In the genomic region with DNA sequence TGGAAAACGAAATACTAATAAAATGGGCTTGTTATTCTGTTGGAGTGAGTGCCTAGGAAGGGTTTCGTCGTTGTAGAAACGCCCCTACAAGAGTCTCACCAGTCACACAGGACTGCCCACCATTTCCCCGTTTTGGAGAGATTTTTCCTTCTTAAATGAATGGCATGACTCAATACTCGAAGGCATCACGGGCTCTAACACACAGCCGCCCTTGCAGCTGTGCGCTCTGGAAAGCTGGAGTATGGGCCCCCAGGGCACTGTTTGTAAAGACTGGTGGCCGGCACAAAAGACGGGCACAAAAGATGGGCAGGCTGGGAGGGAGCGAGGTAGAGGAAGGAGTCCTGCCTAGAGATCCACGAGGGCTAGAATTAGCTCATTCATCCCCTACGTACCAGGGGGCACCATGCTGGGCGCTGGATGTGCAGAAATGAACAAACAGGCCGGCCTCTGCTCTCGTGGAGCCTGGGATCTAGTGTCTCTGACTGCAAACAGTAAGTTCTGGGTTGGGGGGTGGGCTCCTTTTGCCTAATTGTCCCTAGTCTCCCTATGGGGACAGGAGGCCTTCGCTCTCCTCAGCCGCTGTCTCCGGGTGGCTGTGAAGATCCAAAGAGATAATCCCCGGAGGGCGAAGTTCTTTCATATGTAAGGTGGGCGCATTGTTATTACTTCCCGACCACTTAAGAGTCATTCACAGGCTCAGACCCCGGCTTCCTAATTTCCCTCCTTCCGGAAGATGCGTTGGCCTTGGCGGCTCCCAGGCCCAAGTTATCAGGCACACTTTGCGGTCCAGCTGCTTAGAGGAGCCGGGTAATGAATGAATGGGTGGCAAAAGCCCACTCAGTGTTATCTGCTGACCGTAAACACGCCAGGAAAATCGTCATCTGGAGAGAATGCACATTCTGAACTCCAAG, we compare ENCODE assay signal across 12 cellular contexts. TPM values are rescaled to one million over a fixed set of nuclear protein-coding genes. Genes with fewer than 3 reads are reported as not detected.
DNase-seq lines count a peak whose midpoint lies in the region; ATAC-seq and TF ChIP-seq lines count a peak whose summit lies in the region.
"Had no signal": no experiment of that assay in that cellular context is flagged by ENCODE, and none has a peak within 500 bp of the region (broad histone marks: within the 10 kb centered on the region; RNA-seq: fewer than 3 reads in every experiment).

No MANE protein-coding gene starts in this region.

- H3K27me3 ChIP-seq in NT2/D1 (ENCODE audit: insufficient read depth, insufficient read length) = peaks cover 13% of the 10 kb centered on the region

- H3K27me3 Mint-ChIP-seq in osteocyte (ENCODE audit: unreplicated experiment) = peaks cover 84% of the 10 kb centered on the region

- peak overlapping the region; percentile 92 for H3K9ac ChIP-seq in NT2/D1 (ENCODE audit: insufficient read length, low read depth)

- peaks cover 45% of the 10 kb centered on the region for H3K4me1 Mint-ChIP-seq in osteocyte (ENCODE audit: unreplicated experiment)

- H3K27ac Mint-ChIP-seq in osteocyte (ENCODE audit: unreplicated experiment) = peak overlapping the region; percentile 56
- H3K27ac Mint-ChIP-seq: activated CD4-positive, alpha-beta memory T cell treated with anti-CD3 and anti-CD28 coated beads, Interleukin-2, amount 10 ng/mL, durations not matched to agents 7 days and 5 days had no signal

- peak overlapping the region; percentile 75 for H3K4me3 Mint-ChIP-seq in osteocyte (ENCODE audit: unreplicated experiment)
- H3K4me3 Mint-ChIP-seq: activated CD4-positive, alpha-beta memory T cell treated with anti-CD3 and anti-CD28 coated beads, Interleukin-2, amount 10 ng/mL, durations not matched to agents 7 days and 5 days had no signal

- H3K9me3 ChIP-seq in NT2/D1 (ENCODE audit: insufficient read depth, low read length) = no peaks in the 10 kb centered on the region

- peaks cover 6% of the 10 kb centered on the region for H3K4me1 ChIP-seq in NT2/D1 (ENCODE audit: insufficient read depth, insufficient read length)

- ATAC-seq in activated CD4-positive, CD25-positive, alpha-beta regulatory T cell treated with anti-CD3 and anti-CD28 coated beads, Interleukin-2, amount 50 U/mL, for 24 hours = no peak
- ATAC-seq in GM21526 (IDR thresholded peaks at IDR 0.05; ENCODE audit: low FRiP score, unreplicated experiment) (no peak), HG03025 (IDR thresholded peaks at IDR 0.05; ENCODE audit: low FRiP score, unreplicated experiment) (no peak)

- H3K4me3 ChIP-seq in NT2/D1 (ENCODE audit: insufficient read length, low read depth) (peak overlapping the region; percentile 90), fibroblast of the aortic adventitia (ENCODE audit: low read depth, low read length) (no peak overlapping the region)

- TF ChIP-seq CTCF in fibroblast of the aortic adventitia (IDR thresholded peaks at IDR 0.05; ENCODE audit: insufficient read depth, low read length) = no peak
- no peak for TF ChIP-seq CTCF in osteocyte (IDR thresholded peaks at IDR 0.05)

- H3K9me3 Mint-ChIP-seq in osteocyte (ENCODE audit: unreplicated experiment) = no peaks in the 10 kb centered on the region
- H3K9me3 Mint-ChIP-seq: activated CD4-positive, alpha-beta memory T cell treated with anti-CD3 and anti-CD28 coated beads, Interleukin-2, amount 10 ng/mL, durations not matched to agents 7 days and 5 days had no signal

- peaks cover 7% of the 10 kb centered on the region for H3K36me3 Mint-ChIP-seq in osteocyte (ENCODE audit: unreplicated experiment)

- peak; percentile 55 for DNase-seq in DMS53 (lab: John Stamatoyannopoulos, UW)
- DNase-seq in NT2/D1 (ENCODE audit: low read depth, low spot score) = peak; percentile 94
- peak; percentile 30 for DNase-seq in fibroblast of the aortic adventitia (ENCODE audit: low read depth)
- DNase-seq in osteocyte (ENCODE audit: extremely low spot score, unreplicated experiment) = no peak
- DNase-seq in HPDE6-E6E7 (ENCODE audit: extremely low spot score) = no peak
- DNase-seq: activated CD4-positive, alpha-beta memory T cell treated with anti-CD3 and anti-CD28 coated beads, Interleukin-2, amount 10 ng/mL, durations not matched to agents 7 days and 5 days; DND-41; NCI-H345; SHP77 treated with DMSO at 0.1 percent for 48 hours had no signal

- peaks cover 3% of the 10 kb centered on the region for H3K36me3 ChIP-seq in NT2/D1 (ENCODE audit: insufficient read depth, insufficient read length, low read length)

RNA-seq across cellular contexts. Expression of gene SFRP2, which starts 1.1 kb away (rescaled TPM):
- total RNA-seq in fibroblast of the aortic adventitia (ENCODE audit: low replicate concordance) (0.27 and 1.8 TPM in 2 replicates), osteocyte (87.7 and 102 TPM in 2 replicates)
- total RNA-seq: activated CD4-positive, alpha-beta memory T cell treated with anti-CD3 and anti-CD28 coated beads, Interleukin-2, amount 10 ng/mL, durations not matched to agents 7 days and 5 days had no signal

RNA-seq across cellular contexts. Expression of gene RNF175, which starts 30.2 kb away (rescaled TPM):
- total RNA-seq in fibroblast of the aortic adventitia (ENCODE audit: low replicate concordance) (not detected in 2 replicates), osteocyte (0.32 TPM in 1 of 2 replicates, not detected in the other)
- total RNA-seq: activated CD4-positive, alpha-beta memory T cell treated with anti-CD3 and anti-CD28 coated beads, Interleukin-2, amount 10 ng/mL, durations not matched to agents 7 days and 5 days had no signal

Comparison
In these comparisons a context has a peak if more than half of its experiments do, and no peak if none do; other contexts are left out.
1. DNase-seq: peak in DMS53 (single experiment), NT2/D1 (single experiment) and fibroblast of the aortic adventitia (single experiment); none in osteocyte (single experiment) and HPDE6-E6E7 (single experiment).
2. RNA of gene SFRP2, which starts 1.1 kb away (total RNA-seq): 87.7 to 102 TPM in osteocyte; 0.27 to 1.8 TPM in fibroblast of the aortic adventitia; every median in the first group is over 10 times any median in the second.